8 cellular contexts compared by ENCODE assay signal in genomic region chrX:72572248-72573157, GRCh38. TPM values are rescaled to one million over a fixed set of nuclear protein-coding genes. Genes with fewer than 3 reads are reported as not detected.
DNase-seq lines count a peak whose midpoint lies in the region; ATAC-seq and TF ChIP-seq lines count a peak whose summit lies in the region.

Gene HDAC8, minus strand, starts transcription at chrX:72572843. Its CDS starts 82 bp downstream, at chrX:72572761.

- H3K27ac ChIP-seq in SK-N-MC, result no peak within 1 kb of the TSS
- peak within 1 kb of the TSS; percentile 81 for H3K27ac ChIP-seq in parathyroid adenoma

- H3K9ac ChIP-seq in SK-N-MC (ENCODE audit: insufficient read length) (peak within 1 kb of the TSS; percentile 80), parathyroid adenoma (peak within 1 kb of the TSS; percentile 28)

- peak; percentile 98 for ATAC-seq in HG02678 (IDR thresholded peaks at IDR 0.05; ENCODE audit: unreplicated experiment)

- TF ChIP-seq CTCF in GM13977 (IDR thresholded peaks at IDR 0.05; ENCODE audit: extremely low read depth, insufficient read depth, missing control alignments), result no peak
- no peak for TF ChIP-seq CTCF in parathyroid adenoma (IDR thresholded peaks at IDR 0.05)

- H3K36me3 ChIP-seq in SK-N-MC (ENCODE audit: insufficient read depth, low read length), result peaks cover 11% of the 10 kb centered on the region; the same call in 1 of the 2 replicates
- no peaks in the 10 kb centered on the region for H3K36me3 ChIP-seq in parathyroid adenoma (ENCODE audit: control insufficient read depth, insufficient read depth, low read length)

- H3K9me3 ChIP-seq in SK-N-MC (ENCODE audit: low read depth, low read length) (no peaks in the 10 kb centered on the region), parathyroid adenoma (ENCODE audit: control insufficient read depth, low read length) (no peaks in the 10 kb centered on the region)

- intact Hi-C loops in cardiac septum (cut with DNase I), result no loop called here

- H3K4me1 ChIP-seq in parathyroid adenoma, result no peaks in the 10 kb centered on the region

- H3K4me3 ChIP-seq in SK-N-MC (peak within 1 kb of the TSS; percentile 79), parathyroid adenoma (ENCODE audit: low read depth, low read length) (peak within 1 kb of the TSS; percentile 68)

- H3K27me3 ChIP-seq in parathyroid adenoma (ENCODE audit: control insufficient read depth, insufficient read depth, low read length), result no peaks in the 10 kb centered on the region

- peak within 1 kb of the TSS; percentile 69 for H3K4me2 ChIP-seq in parathyroid adenoma (ENCODE audit: low read length)

- no peaks in the 10 kb centered on the region for H3K79me2 ChIP-seq in parathyroid adenoma

- DNase-seq in GM13977 (ENCODE audit: low spot score), result peak; percentile 65
- peak; percentile 68 for DNase-seq in NCI-H1092 (lab: John Stamatoyannopoulos, UW)
- DNase-seq in SK-N-MC (ENCODE audit: low read depth, low spot score), result no peak
- DNase-seq in amniotic epithelial cell (ENCODE audit: low read depth), result peak; percentile 84
- DNase-seq in cardiac septum (ENCODE audit: low spot score), result no peak
- no peak for DNase-seq in T-helper 9 cell

- peak within 1 kb of the TSS; percentile 82 for H2AFZ ChIP-seq in parathyroid adenoma

- in situ Hi-C loops in GM13977 (cut with MboI; ENCODE audit: low pct_unique_long_range_greater_than_20kb, low sequenced_read_pairs, unreplicated experiment), result no loop called here

RNA-seq across cellular contexts. Expression of gene HDAC8, which starts in this region (rescaled TPM):
- total RNA-seq in cardiac septum, result 23.4 TPM

Comparison
In these comparisons a context has a peak if more than half of its experiments do, and no peak if none do; other contexts are left out.
1. DNase-seq: peak in GM13977 (single experiment), NCI-H1092 (single experiment) and amniotic epithelial cell (single experiment); none in SK-N-MC (single experiment), cardiac septum (single experiment) and T-helper 9 cell (single experiment).